ENCODE assay signal across 13 cellular contexts in the genomic region with DNA sequence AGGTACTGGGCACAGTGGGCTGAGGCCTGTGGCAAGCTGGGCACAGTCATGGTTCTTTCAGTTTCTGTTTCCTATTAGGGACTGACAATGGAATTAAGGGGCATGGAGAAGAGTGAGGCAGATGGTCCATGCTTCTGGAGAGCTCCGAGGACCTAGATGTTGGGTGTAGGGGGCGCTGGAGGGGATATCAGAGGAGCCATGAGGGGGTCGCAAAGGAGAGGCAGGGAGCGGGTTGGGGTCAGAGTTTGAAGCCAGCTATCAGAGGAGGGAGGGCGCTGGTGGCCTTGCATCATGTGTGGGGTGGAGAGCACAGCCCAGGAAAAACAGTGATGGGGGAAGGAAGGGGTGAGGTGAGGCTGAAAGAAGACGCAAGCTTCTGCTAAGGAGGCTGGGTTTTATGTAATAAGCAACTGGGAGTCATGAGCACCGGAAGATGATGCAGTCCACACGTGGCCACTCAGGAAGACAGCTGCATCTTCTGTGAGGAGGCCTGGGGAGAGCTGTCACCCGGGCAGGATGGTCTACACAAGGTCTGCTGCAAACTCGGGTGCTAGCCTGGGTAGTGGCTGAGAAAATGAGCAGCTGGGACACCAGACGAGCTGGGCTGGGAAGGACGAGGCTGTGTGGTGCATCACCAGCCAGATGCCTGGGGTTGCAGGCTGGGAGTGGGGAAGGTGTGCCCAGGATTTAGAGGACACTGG.
DNase-seq lines count a peak whose midpoint lies in the region; ATAC-seq lines count a peak whose summit lies in the region.
"Had no signal": no experiment of that assay in that cellular context is flagged by ENCODE, and none has a peak within 500 bp of the region (broad histone marks: within the 10 kb centered on the region; RNA-seq: fewer than 3 reads in every experiment).

No MANE protein-coding gene starts in this region.

- H3K36me3 Mint-ChIP-seq in activated T-cell treated with anti-CD3 and anti-CD28 coated beads, Interleukin-2, amount 50 U/mL, for 24 hours (ENCODE audit: low read depth): peaks cover 2% of the 10 kb centered on the region

- ATAC-seq in GM19328 (IDR thresholded peaks at IDR 0.05; ENCODE audit: unreplicated experiment): no peak

- DNase-seq in activated T-cell treated with anti-CD3 and anti-CD28 coated beads, Interleukin-2, amount 50 U/mL, for 24 hours: no peak
- DNase-seq in activated T-cell treated with anti-CD3 and anti-CD28 coated beads, Interleukin-2, amount 50 U/mL, for 48 hours: no peak
- DNase-seq in NOMO-1 treated with DMSO at 0.1 percent for 48 hours (lab: John Stamatoyannopoulos, UW; ENCODE audit: unreplicated experiment): peak; percentile 39
- peak; percentile 37 for DNase-seq in dermis blood vessel endothelial cell
- DNase-seq in superior temporal gyrus (ENCODE audit: extremely low spot score): peak; percentile 15
- no peak for DNase-seq in G401 (ENCODE audit: low spot score)
- DNase-seq in activated CD4-positive, CD25-positive, alpha-beta regulatory T cell (lab: John Stamatoyannopoulos, UW): no peak
- DNase-seq: effector CD4-positive, alpha-beta T cell; NCI-H2081 treated with DMSO at 0.1 percent for 48 hours; spleen; WERI-Rb-1 had no signal

- peak overlapping the region; percentile 0 for H3K27ac Mint-ChIP-seq in activated T-cell treated with anti-CD3 and anti-CD28 coated beads, Interleukin-2, amount 50 U/mL, for 24 hours
- H3K27ac Mint-ChIP-seq: memory B cell had no signal

- H3K27me3 Mint-ChIP-seq in activated T-cell treated with anti-CD3 and anti-CD28 coated beads, Interleukin-2, amount 50 U/mL, for 24 hours: no peaks in the 10 kb centered on the region
- H3K27me3 Mint-ChIP-seq: memory B cell had no signal

- H3K9me3 Mint-ChIP-seq in activated T-cell treated with anti-CD3 and anti-CD28 coated beads, Interleukin-2, amount 50 U/mL, for 24 hours: peaks cover 26% of the 10 kb centered on the region

- no peak overlapping the region for H3K4me3 Mint-ChIP-seq in activated T-cell treated with anti-CD3 and anti-CD28 coated beads, Interleukin-2, amount 50 U/mL, for 24 hours
- H3K4me3 Mint-ChIP-seq: memory B cell had no signal

- peaks cover 36% of the 10 kb centered on the region for H3K4me1 Mint-ChIP-seq in activated T-cell treated with anti-CD3 and anti-CD28 coated beads, Interleukin-2, amount 50 U/mL, for 24 hours (ENCODE audit: low read depth)

- in situ Hi-C loops in G401 (cut with HindIII; ENCODE audit: low sequenced_read_pairs): loop anchor here (10.0 kb wide), 2 partner anchors 127 to 287 kb away; a partner anchor contains a TSS

Comparison
In these comparisons a context has a peak if more than half of its experiments do, and no peak if none do; other contexts are left out.
1. DNase-seq: peak in NOMO-1 treated with DMSO at 0.1 percent for 48 hours (single experiment), dermis blood vessel endothelial cell (single experiment) and superior temporal gyrus (single experiment); none in activated T-cell treated with anti-CD3 and anti-CD28 coated beads, Interleukin-2, amount 50 U/mL, for 24 hours (single experiment), activated T-cell treated with anti-CD3 and anti-CD28 coated beads, Interleukin-2, amount 50 U/mL, for 48 hours (0 of 2), G401 (single experiment) and activated CD4-positive, CD25-positive, alpha-beta regulatory T cell (0 of 4).